26 cellular contexts compared by ENCODE assay signal in the genomic region with DNA sequence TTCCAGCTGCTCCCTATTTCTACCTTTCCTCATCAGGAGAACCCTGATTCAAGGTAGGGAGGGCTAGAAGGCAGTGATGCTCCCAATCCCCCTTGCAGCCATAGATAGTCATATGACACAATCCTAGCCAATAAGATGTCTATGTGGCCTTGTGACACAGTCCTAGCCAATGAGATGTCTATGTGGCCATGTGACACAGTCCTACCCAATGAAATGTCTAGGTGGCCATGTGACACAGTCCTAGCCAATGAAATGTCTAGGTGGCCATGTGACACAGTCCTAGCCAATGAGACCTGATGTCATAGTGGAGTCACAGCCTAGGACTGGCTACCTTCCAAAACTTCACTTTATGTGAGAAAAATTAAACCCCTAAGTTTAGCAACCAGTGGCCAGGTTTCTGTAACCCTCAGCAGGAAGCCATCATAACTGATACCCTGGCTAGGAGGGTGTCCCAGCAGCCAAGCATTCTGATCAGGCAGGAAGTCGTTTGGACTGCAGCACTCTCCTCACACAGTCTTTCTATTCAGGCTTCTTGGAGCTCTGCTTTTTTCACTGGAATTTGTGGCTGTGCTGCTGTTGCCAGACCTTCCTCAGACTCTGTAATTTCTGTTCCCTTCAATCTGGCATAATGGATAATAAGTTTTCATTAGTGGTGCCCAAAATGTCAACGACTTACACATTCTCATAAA.
DNase-seq lines count a peak whose midpoint lies in the region; FAIRE-seq and TF ChIP-seq lines count a peak whose summit lies in the region.
"Had no signal": no experiment of that assay in that cellular context is flagged by ENCODE, and none has a peak within 500 bp of the region (broad histone marks: within the 10 kb centered on the region; RNA-seq: fewer than 3 reads in every experiment).

No MANE protein-coding gene starts in this region.

- peaks cover 24% of the 10 kb centered on the region for H3K4me1 Mint-ChIP-seq in astrocyte (ENCODE audit: low read depth, unreplicated experiment)
- H3K4me1 Mint-ChIP-seq: activated CD4-positive, alpha-beta memory T cell treated with anti-CD3 and anti-CD28 coated beads, Interleukin-2, amount 10 ng/mL, durations not matched to agents 7 days and 5 days had no signal

- FAIRE-seq in astrocyte (lab: Jason Lieb, UNC) (peak; percentile 82), small intestine (lab: Jason Lieb, UNC) (no peak)
- FAIRE-seq: H54, TTC549 had no signal

- 75% methylated on average over 2 of the region's 2 CpGs for WGBS in mesenchymal stem cell
- 42 to 63% (median 60%) methylated on average over 2 of the region's 2 CpGs for WGBS in small intestine, 3 donors

- H3K18ac ChIP-seq in mesenchymal stem cell (ENCODE audit: low read depth in 1 of 2, low read length in 2 of 2) = peak overlapping the region in 1 of 2 experiments; percentile 42

- H3K23ac ChIP-seq in mesenchymal stem cell (ENCODE audit: low read length in 2 of 2) = no peak overlapping the region

- H3K36me3 Mint-ChIP-seq in astrocyte (ENCODE audit: low read depth, unreplicated experiment) = no peaks in the 10 kb centered on the region
- H3K36me3 Mint-ChIP-seq: activated naive CD4-positive, alpha-beta T cell treated with anti-CD3 and anti-CD28 coated beads, Interleukin-2, amount 50 U/mL, for 72 hours had no signal

- H3K36me3 ChIP-seq in ACC112 (ENCODE audit: insufficient read depth, low read length) = no peaks in the 10 kb centered on the region
- H3K36me3 ChIP-seq in astrocyte (ENCODE audit: insufficient read depth, low read length) = no peaks in the 10 kb centered on the region
- no peaks in the 10 kb centered on the region for H3K36me3 ChIP-seq in mesenchymal stem cell (ENCODE audit: control insufficient read depth in 1 of 2, insufficient read depth in 2 of 2, low read depth in 1 of 2, low read length in 2 of 2)
- H3K36me3 ChIP-seq in small intestine (ENCODE audit: control insufficient read depth in 2 of 2, insufficient read depth in 2 of 2, low read length in 2 of 2) = no peaks in the 10 kb centered on the region
- H3K36me3 ChIP-seq: cardiac muscle cell, gastrocnemius medialis, prostate gland, stomach, tibial artery had no signal

- H3K27ac Mint-ChIP-seq in astrocyte (ENCODE audit: unreplicated experiment) = peak overlapping the region; percentile 97
- H3K27ac Mint-ChIP-seq: activated CD4-positive, alpha-beta memory T cell treated with anti-CD3 and anti-CD28 coated beads, Interleukin-2, amount 10 ng/mL, durations not matched to agents 7 days and 5 days; activated naive CD4-positive, alpha-beta T cell treated with anti-CD3 and anti-CD28 coated beads, Interleukin-2, amount 50 U/mL, for 72 hours; activated T-helper 2 cell treated with anti-CD3 and anti-CD28 coated beads, Interferon-gamma antibody, Interleukin-2, Interleukin-4, amounts not matched to agents 10 μg/mL and 5 μg/mL and 100 μg/mL, durations not matched to agents 14 hours and 24 hours and 36 hours; T-helper 1 cell treated with Interleukin-12 subunit alpha and Interleukin-12 subunit beta and Interleukin-4 antibody, amounts not matched to agents 30 μg/mL and 1 μg/mL, for 36 hours had no signal

- DNase-seq in GM12864 (ENCODE audit: low read depth) (peak; percentile 15), astrocyte (ENCODE audit: low read depth) (no peak), mesenchymal stem cell (no peak), NCI-H226 (no peak), small intestine (no peak)
- DNase-seq in stimulated activated CD4-positive, alpha-beta T cell treated with anti-CD3 and anti-CD28 coated beads, Interleukin-4, amount 100 ng/mL, for 4 hours = no peak
- DNase-seq: activated CD4-positive, alpha-beta memory T cell treated with anti-CD3 and anti-CD28 coated beads, Interleukin-2, amount 10 ng/mL, durations not matched to agents 7 days and 5 days; activated CD8-positive, alpha-beta memory T cell treated with anti-CD3 and anti-CD28 coated beads, Interleukin-2, amount 50 U/mL, for 48 hours; Calu3; gastrocnemius medialis; KG1; left colon; NCI-H1436; NCI-H446 treated with DMSO at 0.1 percent for 48 hours; NCI-H82; stimulated activated CD8-positive, alpha-beta memory T cell treated with anti-CD3 and anti-CD28 coated beads, Interleukin-4, amount 100 ng/mL, for 48 hours; stomach; tibial artery had no signal

- H3K9ac ChIP-seq in astrocyte (ENCODE audit: low read length) (no peak overlapping the region), mesenchymal stem cell (ENCODE audit: low read length) (no peak overlapping the region)

- H3K27me3 ChIP-seq in ACC112 (ENCODE audit: insufficient read depth, low read length) (no peaks in the 10 kb centered on the region), astrocyte (ENCODE audit: insufficient read depth, low read length) (no peaks in the 10 kb centered on the region), mesenchymal stem cell (ENCODE audit: control insufficient read depth in 1 of 2, insufficient read depth in 1 of 2, low read length in 2 of 2) (no peaks in the 10 kb centered on the region), small intestine (ENCODE audit: control insufficient read depth in 2 of 2, insufficient read depth in 2 of 2, low read length in 2 of 2) (no peaks in the 10 kb centered on the region)
- H3K27me3 ChIP-seq: cardiac muscle cell, gastrocnemius medialis, stomach, tibial artery had no signal

- no peaks in the 10 kb centered on the region for H3K79me1 ChIP-seq in mesenchymal stem cell (replicated peaks; ENCODE audit: low read length, poor library complexity, severe bottlenecking)

- no peak overlapping the region for H3K4me3 Mint-ChIP-seq in astrocyte (ENCODE audit: unreplicated experiment)
- H3K4me3 Mint-ChIP-seq: activated CD4-positive, alpha-beta memory T cell treated with anti-CD3 and anti-CD28 coated beads, Interleukin-2, amount 10 ng/mL, durations not matched to agents 7 days and 5 days; T-helper 1 cell treated with Interleukin-12 subunit alpha and Interleukin-12 subunit beta and Interleukin-4 antibody, amounts not matched to agents 30 μg/mL and 1 μg/mL, for 36 hours had no signal

- H3K9me3 ChIP-seq in astrocyte (ENCODE audit: insufficient read depth, low read depth, low read length) (no peaks in the 10 kb centered on the region), mesenchymal stem cell (ENCODE audit: control insufficient read depth, low read length) (no peaks in the 10 kb centered on the region), small intestine (ENCODE audit: control insufficient read depth, low read depth) (no peaks in the 10 kb centered on the region)
- H3K9me3 ChIP-seq: gastrocnemius medialis, prostate gland, stomach, tibial artery had no signal

- no peak overlapping the region for H3K14ac ChIP-seq in mesenchymal stem cell (ENCODE audit: low read length in 2 of 2)

- no peak overlapping the region for H2BK15ac ChIP-seq in mesenchymal stem cell (ENCODE audit: low read depth, poor library complexity, severe bottlenecking)

- H3K4me3 ChIP-seq in ACC112 (ENCODE audit: low read depth, low read length) (no peak overlapping the region), GM12864 (ENCODE audit: low read depth, low read length) (no peak overlapping the region), astrocyte (ENCODE audit: insufficient read depth, low read depth, low read length) (no peak overlapping the region), mesenchymal stem cell (ENCODE audit: insufficient read depth in 1 of 2, low read depth in 1 of 2, low read length in 2 of 2) (no peak overlapping the region), small intestine (ENCODE audit: low read depth in 1 of 2, low read length in 2 of 2) (no peak overlapping the region)
- H3K4me3 ChIP-seq: cardiac muscle cell, gastrocnemius medialis, prostate gland, stomach, tibial artery had no signal

- H3K79me2 ChIP-seq in ACC112 (ENCODE audit: control insufficient read depth, insufficient read depth, low read length, unreplicated experiment) = no peaks in the 10 kb centered on the region
- H3K79me2 ChIP-seq in astrocyte (ENCODE audit: insufficient read depth, low read length) = no peaks in the 10 kb centered on the region

- H4K91ac ChIP-seq in mesenchymal stem cell (ENCODE audit: low read length) = no peak overlapping the region

- H2BK12ac ChIP-seq in mesenchymal stem cell (ENCODE audit: low read length in 2 of 2) = no peak overlapping the region

- H3K27me3 Mint-ChIP-seq in astrocyte (ENCODE audit: low read depth, unreplicated experiment) = no peaks in the 10 kb centered on the region
- H3K27me3 Mint-ChIP-seq: activated CD4-positive, alpha-beta memory T cell treated with anti-CD3 and anti-CD28 coated beads, Interleukin-2, amount 10 ng/mL, durations not matched to agents 7 days and 5 days had no signal

- H4K8ac ChIP-seq in mesenchymal stem cell (ENCODE audit: low read length) = peak overlapping the region; percentile 12

- peaks cover 6% of the 10 kb centered on the region for H3K9me3 Mint-ChIP-seq in astrocyte (ENCODE audit: unreplicated experiment)
- H3K9me3 Mint-ChIP-seq: T-helper 1 cell treated with Interleukin-12 subunit alpha and Interleukin-12 subunit beta and Interleukin-4 antibody, amounts not matched to agents 30 μg/mL and 1 μg/mL, for 36 hours had no signal

- no peak overlapping the region for H2BK120ac ChIP-seq in mesenchymal stem cell (ENCODE audit: low read depth, low read length)

- H3K4ac ChIP-seq in mesenchymal stem cell (ENCODE audit: low read depth in 1 of 2, low read length in 2 of 2) = no peak overlapping the region

- H3K27ac ChIP-seq in ACC112 (ENCODE audit: low read depth, low read length) (no peak overlapping the region), astrocyte (ENCODE audit: low read depth, low read length) (peak overlapping the region; percentile 45), mesenchymal stem cell (ENCODE audit: low read length, poor library complexity, severe bottlenecking) (no peak overlapping the region), small intestine (ENCODE audit: low read depth in 1 of 2, low read length in 1 of 2) (no peak overlapping the region)
- H3K27ac ChIP-seq: cardiac muscle cell, gastrocnemius medialis, prostate gland, stomach, tibial artery had no signal

- H2AK5ac ChIP-seq in mesenchymal stem cell (ENCODE audit: low read length, severe bottlenecking) = no peak overlapping the region

- no peaks in the 10 kb centered on the region for H4K20me1 ChIP-seq in astrocyte (ENCODE audit: insufficient read depth, low read length)

- TF ChIP-seq CTCF in GM12864 (IDR thresholded peaks at IDR 0.05; ENCODE audit: low read depth, low read length, missing control alignments) = no peak
- no peak for TF ChIP-seq CTCF in astrocyte (IDR thresholded peaks at IDR 0.05; ENCODE audit: insufficient read depth, low read depth, low read length)

- H3K4me1 ChIP-seq in ACC112 (ENCODE audit: control insufficient read depth, insufficient read depth, low read length, unreplicated experiment) (no peaks in the 10 kb centered on the region), astrocyte (ENCODE audit: insufficient read depth, low read length) (peaks cover 25% of the 10 kb centered on the region), mesenchymal stem cell (ENCODE audit: control insufficient read depth, insufficient read depth, low read depth, low read length) (peaks cover 3% of the 10 kb centered on the region), small intestine (ENCODE audit: control insufficient read depth in 2 of 2, insufficient read depth in 1 of 2, low read depth in 1 of 2, low read length in 1 of 2) (no peaks in the 10 kb centered on the region)
- H3K4me1 ChIP-seq: gastrocnemius medialis, prostate gland, stomach had no signal

- H2AFZ ChIP-seq in ACC112 (ENCODE audit: low read length, unreplicated experiment) (peak overlapping the region; percentile 4), astrocyte (ENCODE audit: low read depth, low read length) (peak overlapping the region; percentile 20), mesenchymal stem cell (ENCODE audit: low read depth, low read length) (no peak overlapping the region)

- H3K4me2 ChIP-seq in astrocyte (ENCODE audit: low read length) = no peak overlapping the region
- H3K4me2 ChIP-seq in mesenchymal stem cell (ENCODE audit: low read length, poor library complexity, severe bottlenecking) = no peak overlapping the region

- H2BK5ac ChIP-seq in mesenchymal stem cell (ENCODE audit: low read depth, low read length, poor library complexity, severe bottlenecking) = no peak overlapping the region
